ENCODE assay signal across 19 cellular contexts in genomic region chr17:682150-682549, GRCh38. TPM values are rescaled to one million over a fixed set of nuclear protein-coding genes. Genes with fewer than 3 reads are reported as not detected.
DNase-seq lines count a peak whose midpoint lies in the region; ATAC-seq, FAIRE-seq and TF ChIP-seq lines count a peak whose summit lies in the region.
"Had no signal": no experiment of that assay in that cellular context is flagged by ENCODE, and none has a peak within 500 bp of the region (broad histone marks: within the 10 kb centered on the region; RNA-seq: fewer than 3 reads in every experiment).

No MANE protein-coding gene starts in this region.

- H3K36me3 Mint-ChIP-seq in CD4-positive, alpha-beta memory T cell, result peaks cover 3 to 26% of the 10 kb centered on the region in 2 donors
- peaks cover 38% of the 10 kb centered on the region for H3K36me3 Mint-ChIP-seq in activated T-helper 2 cell treated with anti-CD3 and anti-CD28 coated beads, Interferon-gamma antibody, Interleukin-2, Interleukin-4, amounts not matched to agents 10 μg/mL and 5 μg/mL and 100 μg/mL, durations not matched to agents 14 hours and 24 hours and 36 hours (ENCODE audit: low read depth)
- peaks cover 0 to 59% (median 6%) of the 10 kb centered on the region in 3 donors for H3K36me3 Mint-ChIP-seq in naive thymus-derived CD8-positive, alpha-beta T cell

- H3K27me3 Mint-ChIP-seq in CD4-positive, alpha-beta memory T cell, result no peaks in the 10 kb centered on the region
- no peaks in the 10 kb centered on the region for H3K27me3 Mint-ChIP-seq in activated T-helper 2 cell treated with anti-CD3 and anti-CD28 coated beads, Interferon-gamma antibody, Interleukin-2, Interleukin-4, amounts not matched to agents 10 μg/mL and 5 μg/mL and 100 μg/mL, durations not matched to agents 14 hours and 24 hours and 36 hours (ENCODE audit: low read depth)
- H3K27me3 Mint-ChIP-seq in naive thymus-derived CD8-positive, alpha-beta T cell, result no peaks in the 10 kb centered on the region
- H3K27me3 Mint-ChIP-seq: CD8-positive, alpha-beta memory T cell; dendritic cell treated with granulocyte-macrophage colony-stimulating factor and Interleukin-4, amounts not matched to agents 40 ng/mL and 50 ng/mL, for 4 days had no signal

- no peak overlapping the region for H3K4me3 ChIP-seq in CD4-positive, alpha-beta memory T cell (ENCODE audit: low read length in 2 of 2)
- H3K4me3 ChIP-seq in Peyer's patch (no peak overlapping the region), SJCRH30 (no peak overlapping the region)
- H3K4me3 ChIP-seq: esophagus squamous epithelium, GM12878 had no signal

- ATAC-seq in naive thymus-derived CD8-positive, alpha-beta T cell, result no peak
- ATAC-seq in HG03108 (IDR thresholded peaks at IDR 0.05; ENCODE audit: unreplicated experiment), result no peak
- ATAC-seq: activated CD4-positive, CD25-positive, alpha-beta regulatory T cell treated with anti-CD3 and anti-CD28 coated beads, Interleukin-2, amount 50 U/mL, for 24 hours; GM12878 had no signal

- DNase-seq in CD4-positive, alpha-beta memory T cell, result no peak
- no peak for DNase-seq in HTR-8/SVneo (ENCODE audit: insufficient read length, low spot score)
- no peak for DNase-seq in activated T-helper 2 cell treated with anti-CD3 and anti-CD28 coated beads, Interferon-gamma antibody, Interleukin-2, Interleukin-4, amounts not matched to agents 10 μg/mL and 5 μg/mL and 100 μg/mL, durations not matched to agents 14 hours and 24 hours and 36 hours (ENCODE audit: low spot score)
- DNase-seq in naive thymus-derived CD8-positive, alpha-beta T cell, result peak in 2 of 10 donors; percentile 2 to 4
- DNase-seq in Peyer's patch, result no peak
- DNase-seq in NOMO-1 treated with DMSO at 0.1 percent for 48 hours (lab: John Stamatoyannopoulos, UW; ENCODE audit: unreplicated experiment), result no peak
- DNase-seq in SJCRH30, result no peak
- DNase-seq: aorta; CD8-positive, alpha-beta memory T cell; esophagus squamous epithelium; kidney glomerular epithelial cell; NCI-H1694 treated with DMSO at 0.1 percent for 48 hours; NCI-H510A; stimulated activated CD4-positive, alpha-beta T cell treated with anti-CD3 and anti-CD28 coated beads, Interleukin-15, amount 100 ng/mL, for 24 hours had no signal

- TF ChIP-seq POLR2A in Peyer's patch (IDR thresholded peaks at IDR 0.05), result no peak

- no peaks in the 10 kb centered on the region for H3K27me3 ChIP-seq in CD4-positive, alpha-beta memory T cell (ENCODE audit: insufficient read depth, low read length)
- H3K27me3 ChIP-seq in Peyer's patch, result no peaks in the 10 kb centered on the region
- no peaks in the 10 kb centered on the region for H3K27me3 ChIP-seq in SJCRH30
- H3K27me3 ChIP-seq: esophagus squamous epithelium had no signal

- H3K4me1 Mint-ChIP-seq in CD4-positive, alpha-beta memory T cell, result peaks cover 17 to 25% (median 19%) of the 10 kb centered on the region in 4 donors
- H3K4me1 Mint-ChIP-seq in activated T-helper 2 cell treated with anti-CD3 and anti-CD28 coated beads, Interferon-gamma antibody, Interleukin-2, Interleukin-4, amounts not matched to agents 10 μg/mL and 5 μg/mL and 100 μg/mL, durations not matched to agents 14 hours and 24 hours and 36 hours (ENCODE audit: low read depth), result peaks cover 19% of the 10 kb centered on the region
- peaks cover 12 to 33% (median 19%) of the 10 kb centered on the region in 4 donors for H3K4me1 Mint-ChIP-seq in naive thymus-derived CD8-positive, alpha-beta T cell

- peak overlapping the region in 6 of 7 donors; percentile 1 to 79 (median 38) for H3K27ac Mint-ChIP-seq in CD4-positive, alpha-beta memory T cell
- peak overlapping the region; percentile 1 for H3K27ac Mint-ChIP-seq in activated T-helper 2 cell treated with anti-CD3 and anti-CD28 coated beads, Interferon-gamma antibody, Interleukin-2, Interleukin-4, amounts not matched to agents 10 μg/mL and 5 μg/mL and 100 μg/mL, durations not matched to agents 14 hours and 24 hours and 36 hours
- peak overlapping the region in 7 of 10 donors; percentile 0 to 76 (median 49) for H3K27ac Mint-ChIP-seq in naive thymus-derived CD8-positive, alpha-beta T cell
- H3K27ac Mint-ChIP-seq: dendritic cell treated with granulocyte-macrophage colony-stimulating factor and Interleukin-4, amounts not matched to agents 40 ng/mL and 50 ng/mL, for 4 days had no signal

- no peak for TF ChIP-seq CTCF in Peyer's patch (IDR thresholded peaks at IDR 0.05)

- intact Hi-C loops in CD4-positive, alpha-beta memory T cell (cut with micrococcal nuclease), result no loop called here
- intact Hi-C loops in activated T-helper 2 cell treated with anti-CD3 and anti-CD28 coated beads, Interferon-gamma antibody, Interleukin-2, Interleukin-4, amounts not matched to agents 10 μg/mL and 5 μg/mL and 100 μg/mL, durations not matched to agents 14 hours and 24 hours and 36 hours (cut with micrococcal nuclease), result no loop called here

- H3K27ac ChIP-seq in CD4-positive, alpha-beta memory T cell (ENCODE audit: low read depth, low read length), result no peak overlapping the region
- H3K27ac ChIP-seq in Peyer's patch (no peak overlapping the region), SJCRH30 (no peak overlapping the region)
- H3K27ac ChIP-seq: esophagus squamous epithelium had no signal

- peaks cover 12% of the 10 kb centered on the region for H3K4me1 ChIP-seq in CD4-positive, alpha-beta memory T cell (ENCODE audit: insufficient read depth, low read length)
- no peaks in the 10 kb centered on the region for H3K4me1 ChIP-seq in Peyer's patch
- no peaks in the 10 kb centered on the region for H3K4me1 ChIP-seq in SJCRH30

- H3K36me3 ChIP-seq in CD4-positive, alpha-beta memory T cell (ENCODE audit: insufficient read depth, low read length), result no peaks in the 10 kb centered on the region
- H3K36me3 ChIP-seq in Peyer's patch (peaks cover 0 to 14% (median 0%) of the 10 kb centered on the region in 3 donors), SJCRH30 (no peaks in the 10 kb centered on the region)

- CTCF ChIA-PET in CD4-positive, alpha-beta memory T cell (lab: Charles Lee; ENCODE audit: partially characterized antibody), result interaction anchor here (1.3 to 1.4 kb wide), 2 partner anchors 18 to 270 kb away, joined by 3 to 6 read pairs; no protein-coding TSS in a partner anchor

- H3K4me3 Mint-ChIP-seq in CD4-positive, alpha-beta memory T cell, result peak overlapping the region in 4 of 8 donors; percentile 21 to 65 (median 46)
- no peak overlapping the region for H3K4me3 Mint-ChIP-seq in activated T-helper 2 cell treated with anti-CD3 and anti-CD28 coated beads, Interferon-gamma antibody, Interleukin-2, Interleukin-4, amounts not matched to agents 10 μg/mL and 5 μg/mL and 100 μg/mL, durations not matched to agents 14 hours and 24 hours and 36 hours (ENCODE audit: low read depth)
- H3K4me3 Mint-ChIP-seq in naive thymus-derived CD8-positive, alpha-beta T cell, result peak overlapping the region in 3 of 10 donors; percentile 7 to 44 (median 10)
- H3K4me3 Mint-ChIP-seq: dendritic cell treated with granulocyte-macrophage colony-stimulating factor and Interleukin-4, amounts not matched to agents 40 ng/mL and 50 ng/mL, for 4 days had no signal

- H3K9me3 ChIP-seq in CD4-positive, alpha-beta memory T cell (ENCODE audit: control insufficient read depth in 1 of 2, low read length in 2 of 2), result no peaks in the 10 kb centered on the region
- no peaks in the 10 kb centered on the region for H3K9me3 ChIP-seq in Peyer's patch
- H3K9me3 ChIP-seq in SJCRH30 (replicated peaks), result no peaks in the 10 kb centered on the region
- H3K9me3 ChIP-seq: esophagus squamous epithelium had no signal

- POLR2A ChIA-PET in CD4-positive, alpha-beta memory T cell (lab: Charles Lee; ENCODE audit: partially characterized antibody), result no interaction called here
- POLR2A ChIA-PET in naive thymus-derived CD8-positive, alpha-beta T cell (lab: Charles Lee), result no interaction called here

- no peaks in the 10 kb centered on the region for H3K9me3 Mint-ChIP-seq in CD4-positive, alpha-beta memory T cell
- no peaks in the 10 kb centered on the region for H3K9me3 Mint-ChIP-seq in activated T-helper 2 cell treated with anti-CD3 and anti-CD28 coated beads, Interferon-gamma antibody, Interleukin-2, Interleukin-4, amounts not matched to agents 10 μg/mL and 5 μg/mL and 100 μg/mL, durations not matched to agents 14 hours and 24 hours and 36 hours
- no peaks in the 10 kb centered on the region for H3K9me3 Mint-ChIP-seq in naive thymus-derived CD8-positive, alpha-beta T cell
- H3K9me3 Mint-ChIP-seq: CD8-positive, alpha-beta memory T cell; dendritic cell treated with granulocyte-macrophage colony-stimulating factor and Interleukin-4, amounts not matched to agents 40 ng/mL and 50 ng/mL, for 4 days had no signal

- FAIRE-seq in HTR-8/SVneo (lab: Jason Lieb, UNC), result peak; percentile 16
- FAIRE-seq: GM12878, RCC 7860 had no signal

RNA-seq across cellular contexts. Expression of gene VPS53, which starts 32.5 kb away (rescaled TPM):
- 10 to 100 TPM; 81.1 to 90.8 TPM for total RNA-seq in CD4-positive, alpha-beta memory T cell
- 1 to 10 TPM; 3.8 to 7.0 TPM for polyA plus RNA-seq in CD4-positive, alpha-beta memory T cell
- 84.9 and 86.1 TPM in 2 replicates for total RNA-seq in activated T-helper 2 cell treated with anti-CD3 and anti-CD28 coated beads, Interferon-gamma antibody, Interleukin-2, Interleukin-4, amounts not matched to agents 10 μg/mL and 5 μg/mL and 100 μg/mL, durations not matched to agents 14 hours and 24 hours and 36 hours
- 10 to 100 TPM; 76.7 to 90.1 TPM for total RNA-seq in naive thymus-derived CD8-positive, alpha-beta T cell
- polyA plus RNA-seq in naive thymus-derived CD8-positive, alpha-beta T cell, result 1 to 10 TPM; 5.0 to 9.4 (median 8.1) TPM
- 100 to 1,000 TPM in 1 of 4 donors, 10 to 100 TPM in 3; 51.3 to 151 (median 65.5) TPM for total RNA-seq in Peyer's patch
- total RNA-seq in SJCRH30 (2014; rRNA removed; shearing (Covaris generic)), result 10.4 and 13.2 TPM in 2 replicates

RNA-seq across cellular contexts. Expression of gene TLCD3A, which starts 50.2 kb away (rescaled TPM):
- total RNA-seq in CD4-positive, alpha-beta memory T cell, result under 1 TPM; 0.42 to 0.55 TPM
- polyA plus RNA-seq in CD4-positive, alpha-beta memory T cell, result under 1 TPM in 1 of 2 donors, not detected in 1; 0.47 TPM
- total RNA-seq in activated T-helper 2 cell treated with anti-CD3 and anti-CD28 coated beads, Interferon-gamma antibody, Interleukin-2, Interleukin-4, amounts not matched to agents 10 μg/mL and 5 μg/mL and 100 μg/mL, durations not matched to agents 14 hours and 24 hours and 36 hours, result 38.1 and 41.0 TPM in 2 replicates
- total RNA-seq in naive thymus-derived CD8-positive, alpha-beta T cell, result 1 to 10 TPM; 2.1 to 3.8 TPM
- 1 to 10 TPM in 2 of 3 donors, under 1 TPM in 1; 0.98 to 2.0 (median 1.2) TPM for polyA plus RNA-seq in naive thymus-derived CD8-positive, alpha-beta T cell
- 10 to 100 TPM in 1 of 4 donors, 1 to 10 TPM in 3; 7.4 to 32.0 (median 9.4) TPM for total RNA-seq in Peyer's patch
- total RNA-seq in SJCRH30 (2014; rRNA removed; shearing (Covaris generic)), result 11.0 and 12.3 TPM in 2 replicates
